ENCODE assay signal across 8 cellular contexts in the genomic region with DNA sequence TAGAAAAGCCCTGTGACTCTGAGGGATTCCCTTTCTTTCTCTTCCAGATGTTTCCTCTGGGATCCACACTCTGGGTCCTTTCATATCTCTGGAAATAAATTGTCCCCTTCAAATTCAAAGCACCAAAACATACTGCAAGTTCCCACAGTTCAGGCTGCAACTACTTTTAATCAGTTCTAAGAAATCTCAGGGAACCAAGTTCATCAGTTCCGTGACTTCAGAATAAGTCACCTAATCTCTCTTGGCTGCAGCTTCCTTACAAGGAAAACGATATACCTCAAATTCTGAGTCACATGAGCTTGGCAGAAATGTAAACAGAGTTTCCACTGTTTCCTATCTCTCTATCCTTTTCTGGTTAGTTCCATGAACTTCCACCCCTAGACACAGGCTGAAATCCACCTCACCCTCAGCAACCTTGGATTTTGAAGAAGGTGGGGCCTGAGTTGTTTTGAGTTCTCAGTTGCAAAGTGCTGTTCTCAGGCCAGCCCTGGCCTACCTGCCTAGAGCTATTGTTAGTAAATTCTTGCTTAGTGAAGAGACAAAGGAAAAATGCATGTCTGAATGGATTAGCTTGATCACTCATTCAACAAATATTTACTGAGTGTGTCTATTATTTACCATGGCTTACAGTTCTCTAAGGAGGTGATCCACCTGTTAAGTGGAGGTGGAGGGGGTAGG. TPM values are rescaled to one million over a fixed set of nuclear protein-coding genes. Genes with fewer than 3 reads are reported as not detected.
DNase-seq lines count a peak whose midpoint lies in the region; ATAC-seq, FAIRE-seq and TF ChIP-seq lines count a peak whose summit lies in the region.

No MANE protein-coding gene starts in this region.

- H3K27ac ChIP-seq in mesodermal cell (ENCODE audit: low read depth, low read length, severe bottlenecking): peak overlapping the region; percentile 53

- no peaks in the 10 kb centered on the region for H3K9me3 ChIP-seq in mesodermal cell (ENCODE audit: control insufficient read depth, low read length)

- H3K4me1 ChIP-seq in mesodermal cell (ENCODE audit: control insufficient read depth, insufficient read depth, low read length, poor library complexity, severe bottlenecking): peaks cover 40% of the 10 kb centered on the region

- peak; percentile 99 for FAIRE-seq in G401.6 (lab: Jason Lieb, UNC)

- DNase-seq in NCI-H748 (lab: John Stamatoyannopoulos, UW; ENCODE audit: unreplicated experiment) (peak; percentile 65), choroid plexus epithelial cell (ENCODE audit: low read depth) (peak; percentile 49), globus pallidus (ENCODE audit: low spot score) (no peak), mesenteric fat pad (ENCODE audit: low spot score) (no peak)
- no peak for DNase-seq in activated CD4-positive, alpha-beta T cell treated with anti-CD3 and anti-CD28 coated beads for 4 hours

- no peak for ATAC-seq in HG02763 (IDR thresholded peaks at IDR 0.05; ENCODE audit: unreplicated experiment)

- no peaks in the 10 kb centered on the region for H3K36me3 ChIP-seq in mesodermal cell (ENCODE audit: control insufficient read depth, insufficient read depth, low read length)

- TF ChIP-seq CTCF in choroid plexus epithelial cell (conservative IDR thresholded peaks at IDR 0.05; ENCODE audit: low read depth, low read length): no peak

- 73 to 96% methylated on average over 2 of the region's 2 CpGs for WGBS in mesodermal cell (ENCODE audit: insufficient coverage in 2 of 2), 2 experiments

- H3K4me3 ChIP-seq in choroid plexus epithelial cell (ENCODE audit: low read depth, low read length) (no peak overlapping the region), mesodermal cell (ENCODE audit: extremely low read depth, insufficient read depth, low read length, poor library complexity, severe bottlenecking) (no peak overlapping the region)

RNA-seq across cellular contexts. Expression of a gene that starts 59.3 kb away (rescaled TPM):
- 4.7 TPM for polyA plus RNA-seq in mesodermal cell (2013, experiment 1 of 2)
- polyA plus RNA-seq in mesodermal cell (2013, experiment 2 of 2): 5.2 TPM
- total RNA-seq in mesenteric fat pad: 385 TPM

Comparison
In these comparisons a context has a peak if more than half of its experiments do, and no peak if none do; other contexts are left out.
1. DNase-seq: peak in NCI-H748 (single experiment) and choroid plexus epithelial cell (single experiment); none in globus pallidus (single experiment), activated CD4-positive, alpha-beta T cell treated with anti-CD3 and anti-CD28 coated beads for 4 hours (0 of 2) and mesenteric fat pad (single experiment).